In the genomic region with DNA sequence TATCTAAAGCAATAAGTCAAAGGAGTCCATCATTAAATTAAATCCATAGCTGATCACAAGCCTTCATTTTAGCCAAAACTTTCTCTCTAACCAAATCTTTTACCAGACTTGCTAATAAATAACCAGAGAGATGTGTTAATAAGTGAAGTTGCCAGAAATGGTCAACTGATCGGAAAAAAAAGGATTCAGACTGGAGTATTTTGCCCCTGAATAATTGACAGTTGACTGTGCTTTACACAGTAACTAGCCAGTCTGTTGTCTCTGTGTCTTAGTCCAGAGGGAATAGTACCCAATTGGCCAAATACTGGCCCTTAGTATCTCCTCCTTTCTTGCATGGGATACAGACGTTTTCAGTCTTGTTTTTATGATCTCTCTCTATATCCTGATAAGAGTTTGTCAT, we compare ENCODE assay signal across 21 cellular contexts.
"Had no signal": no experiment of that assay in that cellular context is flagged by ENCODE, and none has a peak within 500 bp of the region (broad histone marks: within the 10 kb centered on the region; RNA-seq: fewer than 3 reads in every experiment).

No MANE protein-coding gene starts in this region.

- H3K36me3 ChIP-seq: colonic mucosa, ovary had no signal

- H3K27me3 ChIP-seq: colonic mucosa, heart left ventricle, left lung, neural progenitor cell, ovary, thyroid gland had no signal

- H3K27ac ChIP-seq: colonic mucosa, heart left ventricle, left lung, lower lobe of right lung, neural progenitor cell, ovary, thyroid gland had no signal

- H3K9me3 ChIP-seq: colonic mucosa, heart left ventricle, left lung, lower lobe of right lung, ovary, thyroid gland had no signal

- H3K4me3 ChIP-seq: colonic mucosa, heart left ventricle, left lung, lower lobe of right lung, neural progenitor cell, ovary, smooth muscle cell, thyroid gland had no signal

- H3K4me2 ChIP-seq: neural progenitor cell, smooth muscle cell had no signal

- H2AFZ ChIP-seq: neural progenitor cell had no signal

- H3K4me1 ChIP-seq: colonic mucosa, heart left ventricle, left lung, lower lobe of right lung, neural progenitor cell had no signal

- DNase-seq: colonic mucosa; dermis blood vessel endothelial cell; erythroblast; foreskin melanocyte; heart left ventricle; hippocampal formation; kidney glomerular epithelial cell; left lung; lower lobe of right lung; mesenchymal stem cell; midbrain; nucleus accumbens; ovary; right cardiac atrium; stimulated activated CD4-positive, alpha-beta T cell treated with anti-CD3 and anti-CD28 coated beads, Interleukin-2, amount 100 ng/mL, for 48 hours; stimulated activated naive CD4-positive, alpha-beta T cell treated with Interleukin-2 at 50 U/mL for 16 hours; thyroid gland had no signal

- H3K9ac ChIP-seq: neural progenitor cell had no signal

- FAIRE-seq: urothelium cell line had no signal

- ATAC-seq: heart left ventricle; left lung; lower lobe of right lung; natural killer cell treated with Interleukin-12 subunit alpha and Interleukin-12 subunit beta and Interleukin-15 and Interleukin-18, amount 100 ng/mL, for 72 hours; right cardiac atrium had no signal
